ENCODE assay signal across 30 cellular contexts in the genomic region with DNA sequence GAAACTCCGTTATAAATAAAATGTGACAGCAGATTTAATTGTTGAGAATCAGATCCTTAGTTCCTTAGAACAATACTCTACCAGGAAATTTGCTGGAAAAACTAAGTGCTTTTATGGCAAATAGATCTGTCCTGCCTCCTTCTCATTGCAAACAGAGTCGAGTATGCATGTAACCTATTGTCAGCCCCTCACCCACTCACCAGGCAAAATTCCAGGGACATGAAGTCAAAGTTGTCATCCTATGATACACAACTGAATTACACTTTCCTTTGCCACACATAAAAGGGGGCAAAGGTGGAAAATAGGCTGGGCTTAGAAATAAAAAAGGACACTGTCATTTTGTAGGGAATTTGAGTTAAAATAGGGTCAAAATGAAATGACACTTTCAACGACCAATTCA.
DNase-seq lines count a peak whose midpoint lies in the region; ATAC-seq and TF ChIP-seq lines count a peak whose summit lies in the region.
"Had no signal": no experiment of that assay in that cellular context is flagged by ENCODE, and none has a peak within 500 bp of the region (broad histone marks: within the 10 kb centered on the region; RNA-seq: fewer than 3 reads in every experiment).

No MANE protein-coding gene starts in this region.

- H3K4me3 Mint-ChIP-seq in H9 = no peak overlapping the region
- no peak overlapping the region for H3K4me3 Mint-ChIP-seq in nephron
- H3K4me3 Mint-ChIP-seq: activated CD8-positive, alpha-beta T cell treated with anti-CD3 and anti-CD28 coated beads, Interleukin-2, amount 10 ng/mL, durations not matched to agents 7 days and 5 days; brain; immature natural killer cell; naive thymus-derived CD8-positive, alpha-beta T cell; stimulated activated naive CD8-positive, alpha-beta T cell treated with anti-CD3 and anti-CD28 coated beads, Interleukin-15, Interleukin-2, amounts not matched to agents 100 ng/mL and 50 ng/mL, for 24 hours; T-helper 2 cell treated with Interferon-gamma antibody and Interleukin-4, amounts not matched to agents 5 μg/mL and 100 μg/mL, for 36 hours had no signal

- H3K36me3 Mint-ChIP-seq in H9 (ENCODE audit: insufficient read depth in 1 of 3, low read depth in 3 of 3) (no peaks in the 10 kb centered on the region), nephron (ENCODE audit: low read depth) (no peaks in the 10 kb centered on the region)
- H3K36me3 Mint-ChIP-seq: brain; immature natural killer cell; naive thymus-derived CD8-positive, alpha-beta T cell had no signal

- H4K91ac ChIP-seq in H9 (ENCODE audit: insufficient read length, low read depth, low read length) = no peak overlapping the region

- H4K5ac ChIP-seq in H9 (ENCODE audit: insufficient read length, low read depth, low read length) = no peak overlapping the region

- H3K27me3 ChIP-seq in H9 (ENCODE audit: insufficient read depth, low read length) = no peaks in the 10 kb centered on the region
- H3K27me3 ChIP-seq: thyroid gland had no signal

- H2BK5ac ChIP-seq in H9 (ENCODE audit: insufficient read length, low read length) = no peak overlapping the region

- H2AK5ac ChIP-seq in H9 (ENCODE audit: insufficient read length, low read length) = no peak overlapping the region

- H3K23ac ChIP-seq in H9 (ENCODE audit: insufficient read length, low read depth, low read length) = no peak overlapping the region

- H3K27ac Mint-ChIP-seq in H9 (peak overlapping the region in 2 of 3 experiments; percentile 19 to 80; a peak in 2 of 7 replicates), nephron (peak overlapping the region; percentile 64 to 78 (median 76))
- H3K27ac Mint-ChIP-seq: activated CD8-positive, alpha-beta T cell treated with anti-CD3 and anti-CD28 coated beads, Interleukin-2, amount 10 ng/mL, durations not matched to agents 7 days and 5 days; immature natural killer cell; naive thymus-derived CD8-positive, alpha-beta T cell; stimulated activated naive CD8-positive, alpha-beta T cell treated with anti-CD3 and anti-CD28 coated beads, Interleukin-15, Interleukin-2, amounts not matched to agents 100 ng/mL and 50 ng/mL, for 24 hours; T-helper 2 cell treated with Interferon-gamma antibody and Interleukin-4, amounts not matched to agents 5 μg/mL and 100 μg/mL, for 36 hours had no signal

- H2BK120ac ChIP-seq in H9 (ENCODE audit: low read depth, low read length, poor library complexity, severe bottlenecking) = no peak overlapping the region

- no peaks in the 10 kb centered on the region for H3K9me3 ChIP-seq in H9 (ENCODE audit: control insufficient read depth, low read depth, low read length)
- H3K9me3 ChIP-seq: thyroid gland had no signal

- H2AFZ ChIP-seq in H9 (ENCODE audit: low read length) = no peak overlapping the region
- H2AFZ ChIP-seq: GM23248 had no signal

- H3K14ac ChIP-seq in H9 (ENCODE audit: insufficient read depth, low read length) = no peak overlapping the region

- H3K23me2 ChIP-seq in H9 (ENCODE audit: insufficient read length, low read depth, low read length, poor library complexity, severe bottlenecking) = no peaks in the 10 kb centered on the region

- H2BK15ac ChIP-seq in H9 (ENCODE audit: low read depth, low read length) = no peak overlapping the region

- no peak overlapping the region for H3K56ac ChIP-seq in H9 (ENCODE audit: insufficient read length, low read depth, low read length)

- no CpG with 5 or more reads among the region's 3 CpGs for WGBS in H9 (ENCODE audit: extremely low coverage, insufficient read length, low lambda C conversion rate)

- TF ChIP-seq CTCF in H9 (conservative IDR thresholded peaks at IDR 0.05) = no peak
- TF ChIP-seq CTCF in nephron (IDR thresholded peaks at IDR 0.05; ENCODE audit: unreplicated experiment in 3 of 3) = no peak

- H4K20me1 ChIP-seq in H9 (ENCODE audit: control insufficient read depth, insufficient read depth, insufficient read length) = no peaks in the 10 kb centered on the region

- H2BK20ac ChIP-seq in H9 (ENCODE audit: low read depth, low read length, poor library complexity, severe bottlenecking) = no peak overlapping the region

- H3K79me1 ChIP-seq in H9 (ENCODE audit: insufficient read depth, low read depth, low read length, poor library complexity, severe bottlenecking) = no peaks in the 10 kb centered on the region

- no peak overlapping the region for H3T11ph ChIP-seq in H9 (ENCODE audit: low read length)

- no peaks in the 10 kb centered on the region for H3K79me2 ChIP-seq in H9 (ENCODE audit: insufficient read depth, low read length)

- no peak overlapping the region for H3K27ac ChIP-seq in H9 (ENCODE audit: insufficient read length, low read depth, low read length)
- H3K27ac ChIP-seq: GM23248 had no signal

- H3K9me3 Mint-ChIP-seq in H9 (no peaks in the 10 kb centered on the region), nephron (no peaks in the 10 kb centered on the region)
- H3K9me3 Mint-ChIP-seq: brain; stimulated activated naive CD8-positive, alpha-beta T cell treated with anti-CD3 and anti-CD28 coated beads, Interleukin-15, Interleukin-2, amounts not matched to agents 100 ng/mL and 50 ng/mL, for 24 hours had no signal

- H3K4me1 Mint-ChIP-seq in H9 = peaks cover 36 to 40% of the 10 kb centered on the region in 2 experiments
- H3K4me1 Mint-ChIP-seq in nephron = peaks cover 51% of the 10 kb centered on the region
- H3K4me1 Mint-ChIP-seq: immature natural killer cell; naive thymus-derived CD8-positive, alpha-beta T cell had no signal

- H3K9ac ChIP-seq in H9 (ENCODE audit: extremely low read depth, insufficient read length, low read length) = no peak overlapping the region
- H3K9ac ChIP-seq: GM23248 had no signal

- H3K27me3 Mint-ChIP-seq in H9 (ENCODE audit: low read depth) (no peaks in the 10 kb centered on the region), nephron (ENCODE audit: low read depth) (no peaks in the 10 kb centered on the region)
- H3K27me3 Mint-ChIP-seq: brain; naive thymus-derived CD8-positive, alpha-beta T cell; stimulated activated naive CD8-positive, alpha-beta T cell treated with anti-CD3 and anti-CD28 coated beads, Interleukin-15, Interleukin-2, amounts not matched to agents 100 ng/mL and 50 ng/mL, for 24 hours had no signal

- no peak for ATAC-seq in HG03521 (IDR thresholded peaks at IDR 0.05; ENCODE audit: unreplicated experiment)
- no peak for ATAC-seq in HG02798 (IDR thresholded peaks at IDR 0.05; ENCODE audit: poor library complexity, unreplicated experiment)
- ATAC-seq: activated CD8-positive, alpha-beta T cell treated with anti-CD3 and anti-CD28 coated beads, Interleukin-2, amount 10 ng/mL, durations not matched to agents 7 days and 5 days; K562; left lobe of liver; naive thymus-derived CD8-positive, alpha-beta T cell; Panc1 had no signal

- DNase-seq in DMS79 treated with DMSO at 0.1 percent for 48 hours (lab: John Stamatoyannopoulos, UW) (peak; percentile 75), DMS79 (lab: John Stamatoyannopoulos, UW) (no peak), H9 (no peak), dermis microvascular lymphatic vessel endothelial cell (ENCODE audit: low read depth in 2 of 2) (peak; percentile 22 to 33)
- no peak for DNase-seq in activated naive CD4-positive, alpha-beta T cell treated with Interleukin-2 at 50 U/mL for 16 hours
- DNase-seq: 8988T; activated CD8-positive, alpha-beta T cell treated with anti-CD3 and anti-CD28 coated beads, Interleukin-2, amount 10 ng/mL, durations not matched to agents 7 days and 5 days; activated T-cell treated with anti-CD3 and anti-CD28 coated beads for 4 hours; Calu3; effector memory CD4-positive, alpha-beta T cell; erythroblast; foreskin fibroblast; GM23248; immature natural killer cell; naive thymus-derived CD8-positive, alpha-beta T cell; NCI-H1105; NCI-H1930; NCI-H510A treated with DMSO at 0.1 percent for 48 hours; SHP77; small intestine; thyroid gland had no signal

- no peak overlapping the region for H3K18ac ChIP-seq in H9 (ENCODE audit: insufficient read length, low read depth, low read length)

- no peak overlapping the region for H3K4ac ChIP-seq in H9 (ENCODE audit: low read depth, low read length)

- no peak overlapping the region for H4K8ac ChIP-seq in H9 (replicated peaks; ENCODE audit: insufficient read length, low read depth, low read length)

- no peak overlapping the region for H3K4me2 ChIP-seq in H9 (ENCODE audit: insufficient read depth, insufficient read length, low read length)

- no peak overlapping the region for H2BK12ac ChIP-seq in H9 (ENCODE audit: insufficient read length, low read depth, low read length)

- H3K4me1 ChIP-seq in H9 (ENCODE audit: insufficient read depth, low read length) = peaks cover 8% of the 10 kb centered on the region; the same call in 1 of the 2 replicates

Comparison
In these comparisons a context has a peak if more than half of its experiments do, and no peak if none do; other contexts are left out.
1. DNase-seq: peak in DMS79 treated with DMSO at 0.1 percent for 48 hours (single experiment) and dermis microvascular lymphatic vessel endothelial cell (2 of 2); none in DMS79 (single experiment), H9 (single experiment) and activated naive CD4-positive, alpha-beta T cell treated with Interleukin-2 at 50 U/mL for 16 hours (single experiment).